Comparison of ENCODE assay signal across 25 cellular contexts in the genomic region with DNA sequence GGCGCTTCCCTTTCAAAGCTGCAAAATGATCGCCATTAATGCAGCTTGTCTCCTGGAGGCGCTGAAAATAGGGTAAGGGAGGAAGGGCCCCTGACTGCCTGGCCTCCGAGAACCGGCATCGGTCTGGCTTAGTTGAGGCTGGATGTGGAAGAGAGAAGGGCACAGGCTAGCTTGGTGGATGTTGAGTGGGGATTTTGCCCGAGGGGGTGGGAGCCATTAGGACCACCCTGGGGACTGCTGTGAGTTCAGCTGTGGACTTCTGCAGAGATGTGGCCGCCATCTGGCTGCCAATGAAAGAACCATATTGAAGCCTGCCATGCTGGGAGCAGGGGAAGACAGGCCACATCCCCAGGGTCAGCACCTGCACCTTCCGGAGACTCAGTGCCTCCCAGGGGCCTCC. TPM values are rescaled to one million over a fixed set of nuclear protein-coding genes. Genes with fewer than 3 reads are reported as not detected.
DNase-seq lines count a peak whose midpoint lies in the region; ATAC-seq, FAIRE-seq and TF ChIP-seq lines count a peak whose summit lies in the region.
"Had no signal": no experiment of that assay in that cellular context is flagged by ENCODE, and none has a peak within 500 bp of the region (broad histone marks: within the 10 kb centered on the region; RNA-seq: fewer than 3 reads in every experiment).

No MANE protein-coding gene starts in this region.

- H3K4me1 ChIP-seq in HepG2 (ENCODE audit: insufficient read depth, low read length) (peaks cover 8% of the 10 kb centered on the region), right lobe of liver (no peaks in the 10 kb centered on the region)
- H3K4me1 ChIP-seq: BE2C, HAP-1 had no signal

- BruUV-seq in HepG2 (replicated peaks; lab: Mats Ljungman, UMichigan), result no TSS peak

- H3K79me2 ChIP-seq in HepG2 (ENCODE audit: insufficient read depth, low read length), result no peaks in the 10 kb centered on the region

- TF ChIP-seq POLR2A in HepG2 (IDR thresholded peaks at IDR 0.05; ENCODE audit: insufficient read depth in 1 of 2, low read depth in 2 of 2, low read length in 2 of 2) (no peak), right lobe of liver (IDR thresholded peaks at IDR 0.05) (no peak)

- H3K36me3 ChIP-seq in HepG2 (replicated peaks in 1 of 2; ENCODE audit: control insufficient read depth in 1 of 2, insufficient read depth in 2 of 2, low read length in 2 of 2) (no peaks in the 10 kb centered on the region), right lobe of liver (no peaks in the 10 kb centered on the region)
- H3K36me3 ChIP-seq: BE2C; BLaER1 treated with 17β-estradiol and CSF1 and Interleukin-3, amounts not matched to agents 10 nM and 100 nM; HAP-1 had no signal

- CTCF ChIA-PET in HepG2 (lab: Yijun Ruan, JAX; ENCODE audit: low intra/inter-chr PET ratio, low total read pairs), result no interaction called here

- WGBS in HepG2 (ENCODE audit: low lambda C conversion rate), result 26% methylated on average over 9 of the region's 9 CpGs
- WGBS in right lobe of liver (ENCODE audit: insufficient coverage, low coverage, low lambda C conversion rate, missing lambda C conversion rate), result 69% methylated on average over 5 of the region's 9 CpGs

- H3K27me3 ChIP-seq in HepG2 (ENCODE audit: control insufficient read depth in 1 of 2, insufficient read depth in 2 of 2, low read length in 2 of 2), result peaks cover 6 to 47% of the 10 kb centered on the region in 2 experiments
- H3K27me3 ChIP-seq in right lobe of liver, result no peaks in the 10 kb centered on the region
- H3K27me3 ChIP-seq: BLaER1 treated with 17β-estradiol and CSF1 and Interleukin-3, amounts not matched to agents 10 nM and 100 nM had no signal

- intact Hi-C loops in HepG2 (cut with micrococcal nuclease; ENCODE audit: unreplicated experiment), result no loop called here
- intact Hi-C loops in right lobe of liver (cut with DNase I), result no loop called here
- intact Hi-C loops in posterior vena cava (cut with DNase I), result no loop called here

- no peak; the same call in 1 of the 2 replicates for TF ChIP-seq CTCF in HepG2 (CRISPR knock-in tag; IDR thresholded peaks at IDR 0.05)
- TF ChIP-seq CTCF in right lobe of liver (IDR thresholded peaks at IDR 0.05), result no peak

- no peaks in the 10 kb centered on the region for H4K20me1 ChIP-seq in HepG2 (ENCODE audit: insufficient read depth, low read length)
- H4K20me1 ChIP-seq: BLaER1 treated with 17β-estradiol and CSF1 and Interleukin-3, amounts not matched to agents 10 nM and 100 nM had no signal

- ATAC-seq in HepG2 (peak; percentile 11; the same call in 1 of the 3 replicates), right lobe of liver (no peak), HG03469 (IDR thresholded peaks at IDR 0.05; ENCODE audit: unreplicated experiment) (no peak)
- ATAC-seq: GM12878, GM23338 had no signal

- H3K27ac ChIP-seq in HepG2 (ENCODE audit: extremely low read length, insufficient read depth, low read length) (no peak overlapping the region), right lobe of liver (no peak overlapping the region)
- H3K27ac ChIP-seq: 22Rv1; BLaER1 treated with 17β-estradiol and CSF1 and Interleukin-3, amounts not matched to agents 10 nM and 100 nM had no signal

- no peak for DNase-seq in HepG2 (ENCODE audit: low spot score)
- DNase-seq in right lobe of liver, result no peak
- DNase-seq in iPS-NIHi7 (ENCODE audit: extremely low spot score), result peak; percentile 11
- peak; percentile 28 for DNase-seq in posterior vena cava (ENCODE audit: low spot score)
- DNase-seq in activated CD4-positive, alpha-beta T cell treated with anti-CD3 and anti-CD28 coated beads, Interleukin-2, amount 50 U/mL, for 1 hour, result no peak
- DNase-seq in cerebellar nuclear complex (lab: John Stamatoyannopoulos, UW), result no peak
- DNase-seq: AML-193; BE2C; CD4-positive, alpha-beta T cell; CD8-positive, alpha-beta memory T cell; DMS 273 treated with DMSO at 0.1 percent for 48 hours; DMS79; EL; GDM1; HFFc6 had no signal

- no peak for TF ChIP-seq RAD21 in HepG2 (CRISPR knock-in tag; IDR thresholded peaks at IDR 0.05)

- no peaks in the 10 kb centered on the region for H3K9me3 ChIP-seq in HepG2 (ENCODE audit: low read length)
- no peaks in the 10 kb centered on the region for H3K9me3 ChIP-seq in right lobe of liver
- H3K9me3 ChIP-seq: BE2C; BLaER1 treated with 17β-estradiol and CSF1 and Interleukin-3, amounts not matched to agents 10 nM and 100 nM; HAP-1 had no signal

- H3K4me2 ChIP-seq in HepG2 (ENCODE audit: low read depth, low read length), result no peak overlapping the region
- H3K4me2 ChIP-seq: BLaER1 treated with 17β-estradiol and CSF1 and Interleukin-3, amounts not matched to agents 10 nM and 100 nM; GM23338 had no signal

- no peak for TF ChIP-seq EP300 in HepG2 (IDR thresholded peaks at IDR 0.05; ENCODE audit: low read depth in 2 of 2, low read length in 2 of 2)
- no peak for TF ChIP-seq EP300 in HepG2 (CRISPR knock-in tag; IDR thresholded peaks at IDR 0.05; ENCODE audit: borderline replicate concordance)

- in situ Hi-C loops in HepG2 (cut with HindIII; ENCODE audit: extremely low pct_ligation_motif_present, low pct_unique_long_range_greater_than_20kb), result no loop called here

- H3K4me3 ChIP-seq in HepG2 (replicated peaks in 1 of 3; ENCODE audit: insufficient read depth in 1 of 3, low read depth in 2 of 3, low read length in 3 of 3), result no peak overlapping the region
- H3K4me3 ChIP-seq in right lobe of liver, result no peak overlapping the region
- H3K4me3 ChIP-seq: BLaER1 treated with 17β-estradiol and CSF1 and Interleukin-3, amounts not matched to agents 10 nM and 100 nM; GM12878; GM23338; HAP-1 had no signal

- H3K9ac ChIP-seq in HepG2 (ENCODE audit: insufficient read depth, low read depth, low read length), result no peak overlapping the region
- H3K9ac ChIP-seq: BLaER1 treated with 17β-estradiol and CSF1 and Interleukin-3, amounts not matched to agents 10 nM and 100 nM had no signal

- POLR2A ChIA-PET in HepG2 (lab: Yijun Ruan, JAX), result no interaction called here

- no peak overlapping the region for H2AFZ ChIP-seq in HepG2 (ENCODE audit: low read length)

- FAIRE-seq in HepG2 (lab: Jason Lieb, UNC), result no peak
- FAIRE-seq: A204.1, D721Med, GM12878, GM19239 had no signal

TF ChIP-seq in HepG2, 621 proteins besides CTCF, POLR2A, EP300 and RAD21 (continues in another document):
- no peak for TF ChIP-seq ZNF558 (CRISPR knock-in tag; IDR thresholded peaks at IDR 0.05; ENCODE audit: borderline replicate concordance)
- no peak for TF ChIP-seq ZNF746 (CRISPR knock-in tag; IDR thresholded peaks at IDR 0.05)
- no peak for TF ChIP-seq TRIM24 (CRISPR knock-in tag; IDR thresholded peaks at IDR 0.05)
- TF ChIP-seq ZNF788 (CRISPR knock-in tag; IDR thresholded peaks at IDR 0.05; ENCODE audit: borderline replicate concordance), result no peak

RNA-seq across cellular contexts. Expression of a gene that starts 14.6 kb away (rescaled TPM):
- total RNA-seq in HepG2 (2016; rRNA removed; fragmentation: Illumina TruSeq; extraction: Trizol), result 63.9 and 69.8 TPM in 2 replicates
- 32.8 and 35.9 TPM in 2 replicates for total RNA-seq in HepG2 (2016; cell fraction: cytosol; rRNA removed; fragmentation: Illumina TruSeq; extraction: Trizol; ENCODE audit: low read depth)
- total RNA-seq in HepG2 (2016; cell fraction: insoluble cytoplasmic fraction; rRNA removed; fragmentation: Illumina TruSeq; extraction: Trizol), result 60.6 and 68.2 TPM in 2 replicates
- total RNA-seq in HepG2 (2016; cell fraction: membrane; rRNA removed; fragmentation: Illumina TruSeq; extraction: Trizol), result 50.4 and 52.5 TPM in 2 replicates
- total RNA-seq in HepG2 (2016; cell fraction: nucleus; rRNA removed; fragmentation: Illumina TruSeq; extraction: Trizol), result 67.6 and 76.5 TPM in 2 replicates
- 61.5 and 63.7 TPM in 2 replicates for polyA plus RNA-seq in HepG2 (2011; rRNA removed)
- polyA plus RNA-seq in HepG2 (2011; cell fraction: cytosol; rRNA removed), result 37.5 and 43.3 TPM in 2 replicates
- 85.8 and 95.1 TPM in 2 replicates for polyA plus RNA-seq in HepG2 (2011; cell fraction: nucleus; rRNA removed)
- 31.0 and 31.7 TPM in 2 replicates for polyA plus RNA-seq in HepG2 (2012)
- polyA plus RNA-seq in HepG2 (2016; cell fraction: cytosol; fragmentation: Illumina TruSeq; extraction: Trizol; ENCODE audit: low read depth), result 34.8 and 42.5 TPM in 2 replicates
- 68.7 and 71.7 TPM in 2 replicates for polyA plus RNA-seq in HepG2 (2016; cell fraction: insoluble cytoplasmic fraction; fragmentation: Illumina TruSeq; extraction: Trizol; ENCODE audit: low read depth)
- polyA plus RNA-seq in HepG2 (2016; cell fraction: membrane; fragmentation: Illumina TruSeq; extraction: Trizol; ENCODE audit: low read depth), result 40.0 and 42.5 TPM in 2 replicates
- 61.9 and 64.3 TPM in 2 replicates for polyA plus RNA-seq in HepG2 (2016; cell fraction: nucleus; fragmentation: Illumina TruSeq; extraction: Trizol; ENCODE audit: insufficient read depth, low read depth)
- 76.3 and 91.4 TPM in 2 replicates for polyA minus RNA-seq in HepG2 (2011; rRNA and poly(A)+ RNA removed; ENCODE audit: low replicate concordance)
- 18.7 and 21.0 TPM in 2 replicates for polyA minus RNA-seq in HepG2 (2011; cell fraction: cytosol; rRNA and poly(A)+ RNA removed)
- 181 and 186 TPM in 2 replicates for polyA minus RNA-seq in HepG2 (2011; cell fraction: nucleus; rRNA and poly(A)+ RNA removed)
- 10 to 100 TPM; 22.9 to 44.1 (median 33.3) TPM for total RNA-seq in right lobe of liver
- total RNA-seq in posterior vena cava, result 10 to 100 TPM; 52.0 to 56.1 TPM

RNA-seq across cellular contexts. Expression of a gene that starts 57.0 kb away (rescaled TPM):
- not detected in 2 replicates for total RNA-seq in HepG2 (2016; rRNA removed; fragmentation: Illumina TruSeq; extraction: Trizol)
- total RNA-seq in HepG2 (2016; cell fraction: cytosol; rRNA removed; fragmentation: Illumina TruSeq; extraction: Trizol; ENCODE audit: low read depth), result not detected in 2 replicates
- total RNA-seq in HepG2 (2016; cell fraction: insoluble cytoplasmic fraction; rRNA removed; fragmentation: Illumina TruSeq; extraction: Trizol), result not detected in 2 replicates
- not detected in 2 replicates for total RNA-seq in HepG2 (2016; cell fraction: membrane; rRNA removed; fragmentation: Illumina TruSeq; extraction: Trizol)
- not detected in 2 replicates for total RNA-seq in HepG2 (2016; cell fraction: nucleus; rRNA removed; fragmentation: Illumina TruSeq; extraction: Trizol)
- polyA plus RNA-seq in HepG2 (2011; rRNA removed), result not detected in 2 replicates
- polyA plus RNA-seq in HepG2 (2011; cell fraction: cytosol; rRNA removed), result 0.03 TPM in 1 of 2 replicates, not detected in the other
- polyA plus RNA-seq in HepG2 (2011; cell fraction: nucleus; rRNA removed), result not detected in 2 replicates
- polyA plus RNA-seq in HepG2 (2012), result 0.29 TPM in 1 of 2 replicates, not detected in the other
- polyA plus RNA-seq in HepG2 (2016; cell fraction: cytosol; fragmentation: Illumina TruSeq; extraction: Trizol; ENCODE audit: low read depth), result not detected in 2 replicates
- polyA plus RNA-seq in HepG2 (2016; cell fraction: insoluble cytoplasmic fraction; fragmentation: Illumina TruSeq; extraction: Trizol; ENCODE audit: low read depth), result not detected in 2 replicates
- not detected in 2 replicates for polyA plus RNA-seq in HepG2 (2016; cell fraction: membrane; fragmentation: Illumina TruSeq; extraction: Trizol; ENCODE audit: low read depth)
- not detected in 2 replicates for polyA plus RNA-seq in HepG2 (2016; cell fraction: nucleus; fragmentation: Illumina TruSeq; extraction: Trizol; ENCODE audit: insufficient read depth, low read depth)
- polyA minus RNA-seq in HepG2 (2011; rRNA and poly(A)+ RNA removed; ENCODE audit: low replicate concordance), result not detected in 2 replicates
- polyA minus RNA-seq in HepG2 (2011; cell fraction: cytosol; rRNA and poly(A)+ RNA removed), result not detected in 2 replicates
- polyA minus RNA-seq in HepG2 (2011; cell fraction: nucleus; rRNA and poly(A)+ RNA removed), result not detected in 2 replicates
- 1 to 10 TPM in 2 of 6 experiments, under 1 TPM in 1, not detected in 3; 0.55 to 1.7 (median 1.2) TPM for total RNA-seq in right lobe of liver
- 1 to 10 TPM; 1.8 to 7.5 TPM for total RNA-seq in posterior vena cava
- total RNA-seq: CD4-positive, alpha-beta T cell; CD8-positive, alpha-beta memory T cell; GM12878; H4; HFFc6 had no signal
- polyA plus RNA-seq: CD8-positive, alpha-beta memory T cell; GM12878; GM23338 had no signal

Comparison
In these comparisons a context has a peak if more than half of its experiments do, and no peak if none do; other contexts are left out.
1. DNase-seq: peak in iPS-NIHi7 (single experiment) and posterior vena cava (single experiment); none in HepG2 (single experiment), right lobe of liver (0 of 3), activated CD4-positive, alpha-beta T cell treated with anti-CD3 and anti-CD28 coated beads, Interleukin-2, amount 50 U/mL, for 1 hour (single experiment) and cerebellar nuclear complex (0 of 2).